Comparison of ENCODE assay signal across 8 cellular contexts in genomic region chr5:159100022-159100927, GRCh38. TPM values are rescaled to one million over a fixed set of nuclear protein-coding genes. Genes with fewer than 3 reads are reported as not detected.
DNase-seq lines count a peak whose midpoint lies in the region; ATAC-seq and TF ChIP-seq lines count a peak whose summit lies in the region.

No MANE protein-coding gene starts in this region.

- H3K36me3 ChIP-seq in kidney epithelial cell (ENCODE audit: control insufficient read depth, insufficient read depth, low read length): no peaks in the 10 kb centered on the region

- DNase-seq in NCI-H1930 (lab: John Stamatoyannopoulos, UW) (peak; percentile 73 to 79), cerebellar cortex (ENCODE audit: low spot score) (peak; percentile 93), kidney epithelial cell (ENCODE audit: low read depth) (peak; percentile 55), NCI-H510A treated with DMSO at 0.1 percent for 48 hours (lab: John Stamatoyannopoulos, UW) (no peak)
- DNase-seq in activated CD4-positive, CD25-positive, alpha-beta regulatory T cell treated with anti-CD3 and anti-CD28 coated beads, Interleukin-2, amount 50 U/mL, for 16 hours (ENCODE audit: low read depth, low spot score): peak; percentile 50
- DNase-seq in stimulated activated CD4-positive, alpha-beta T cell treated with anti-CD3 and anti-CD28 coated beads, Interleukin-15, amount 100 ng/mL, for 24 hours: peak; percentile 88

- ATAC-seq in HG02852 (IDR thresholded peaks at IDR 0.05; ENCODE audit: unreplicated experiment): peak; percentile 61

- H3K4me3 ChIP-seq in kidney epithelial cell (ENCODE audit: low read depth, low read length): peak overlapping the region; percentile 49

- peak; percentile 97 for TF ChIP-seq POLR2A in GM15510 (IDR thresholded peaks at IDR 0.05; ENCODE audit: borderline replicate concordance, extremely low read depth, insufficient read length)

- TF ChIP-seq CTCF in kidney epithelial cell (IDR thresholded peaks at IDR 0.05; ENCODE audit: insufficient read depth, low read length, poor library complexity, severe bottlenecking): no peak

- H3K27me3 ChIP-seq in kidney epithelial cell (ENCODE audit: control insufficient read depth, insufficient read depth, low read length): peaks cover 68% of the 10 kb centered on the region

RNA-seq across cellular contexts. Expression of gene EBF1, which starts 0.6 kb away (rescaled TPM):
- total RNA-seq in kidney epithelial cell: 0.38 and 0.62 TPM in 2 replicates
